ENCODE assay signal across 21 cellular contexts in the genomic region with DNA sequence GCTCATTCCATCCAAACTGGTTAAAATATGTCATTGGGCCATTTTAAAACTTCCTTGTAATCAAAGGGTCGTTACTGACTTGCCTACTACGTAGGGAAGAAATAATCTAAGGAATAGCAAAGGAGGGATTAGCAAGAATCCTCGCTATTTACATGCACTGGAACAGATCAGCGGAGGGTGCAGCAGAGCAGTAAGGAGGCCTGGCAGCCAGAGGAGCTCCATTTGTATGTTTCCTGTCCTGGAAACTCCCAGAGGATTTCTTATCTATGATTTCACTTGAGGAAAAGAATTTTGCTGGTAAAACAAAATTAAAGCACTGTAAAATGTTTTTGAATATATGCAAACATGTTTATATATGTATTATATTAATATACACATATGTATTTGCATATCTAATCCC.
DNase-seq lines count a peak whose midpoint lies in the region; ATAC-seq and TF ChIP-seq lines count a peak whose summit lies in the region.
"Had no signal": no experiment of that assay in that cellular context is flagged by ENCODE, and none has a peak within 500 bp of the region (broad histone marks: within the 10 kb centered on the region; RNA-seq: fewer than 3 reads in every experiment).

No MANE protein-coding gene starts in this region.

- no peaks in the 10 kb centered on the region for H3K79me2 ChIP-seq in smooth muscle cell (ENCODE audit: low read depth)

- no peak overlapping the region for H3K9ac ChIP-seq in smooth muscle cell (ENCODE audit: low read depth)
- H3K9ac ChIP-seq: BLaER1, GM23248 had no signal

- H3K4me3 ChIP-seq in fibroblast of the aortic adventitia (ENCODE audit: low read depth, low read length) (no peak overlapping the region), smooth muscle cell (no peak overlapping the region), WERI-Rb-1 (ENCODE audit: low read depth, low read length) (no peak overlapping the region), gastrocnemius medialis (no peak overlapping the region)
- H3K4me3 ChIP-seq: BLaER1, GM12878, GM23248 had no signal

- 17% methylated on average over 4 of the region's 4 CpGs for WGBS in smooth muscle cell (ENCODE audit: low lambda C conversion rate)

- H3K27ac ChIP-seq in VCaP, result peak overlapping the region; percentile 26; the same call in 1 of the 2 replicates
- H3K27ac ChIP-seq in smooth muscle cell (ENCODE audit: low read depth), result no peak overlapping the region
- no peak overlapping the region for H3K27ac ChIP-seq in WERI-Rb-1
- no peak overlapping the region for H3K27ac ChIP-seq in gastrocnemius medialis
- H3K27ac ChIP-seq: 22Rv1, BLaER1, C4-2B, GM23248 had no signal

- H3K27me3 ChIP-seq in smooth muscle cell (ENCODE audit: low read depth), result no peaks in the 10 kb centered on the region
- H3K27me3 ChIP-seq in WERI-Rb-1 (ENCODE audit: insufficient read depth, low read depth, severe bottlenecking), result no peaks in the 10 kb centered on the region
- H3K27me3 ChIP-seq in gastrocnemius medialis, result no peaks in the 10 kb centered on the region
- H3K27me3 ChIP-seq: BLaER1 had no signal

- in situ Hi-C loops in gastrocnemius medialis (cut with MboI; ENCODE audit: low sequenced_read_pairs in 4 of 4), result no loop called here

- H3K36me3 ChIP-seq in smooth muscle cell (ENCODE audit: low read depth), result no peaks in the 10 kb centered on the region
- H3K36me3 ChIP-seq in WERI-Rb-1, result no peaks in the 10 kb centered on the region
- H3K36me3 ChIP-seq in gastrocnemius medialis, result no peaks in the 10 kb centered on the region
- H3K36me3 ChIP-seq: BLaER1 had no signal

- DNase-seq in NCI-H82 (lab: John Stamatoyannopoulos, UW) (peak; percentile 5), NCI-H82 treated with DMSO at 0.1 percent for 48 hours (lab: John Stamatoyannopoulos, UW; ENCODE audit: unreplicated experiment) (no peak), fibroblast of the aortic adventitia (ENCODE audit: low read depth) (peak; percentile 49), smooth muscle cell (lab: John Stamatoyannopoulos, UW; ENCODE audit: unreplicated experiment) (no peak), T-helper 9 cell (no peak), WERI-Rb-1 (no peak), gastrocnemius medialis (no peak)
- DNase-seq: Caco-2; CD4-positive, CD25-positive, alpha-beta regulatory T cell; CD8-positive, alpha-beta T cell; DMS153; DND-41; GDM1; GM23248; H7; HCEC 1CT had no signal

- no peak for TF ChIP-seq POLR2A in gastrocnemius medialis (IDR thresholded peaks at IDR 0.05)

- TF ChIP-seq CTCF in VCaP (conservative IDR thresholded peaks at IDR 0.05) (no peak), fibroblast of the aortic adventitia (IDR thresholded peaks at IDR 0.05; ENCODE audit: insufficient read depth, low read length) (no peak), smooth muscle cell (IDR thresholded peaks at IDR 0.05; ENCODE audit: borderline replicate concordance, insufficient read depth, poor library complexity, severe bottlenecking) (no peak), WERI-Rb-1 (IDR thresholded peaks at IDR 0.05; ENCODE audit: low read depth, low read length) (no peak), gastrocnemius medialis (IDR thresholded peaks at IDR 0.05 in 4 of 5, conservative IDR thresholded peaks at IDR 0.05 in 1 of 5) (no peak)

- no peaks in the 10 kb centered on the region for H3F3A ChIP-seq in smooth muscle cell (ENCODE audit: low read depth)

- H4K20me1 ChIP-seq in smooth muscle cell (ENCODE audit: low read depth), result no peaks in the 10 kb centered on the region
- H4K20me1 ChIP-seq: BLaER1 had no signal

- intact Hi-C loops in gastrocnemius medialis (cut with DNase I; ENCODE audit: low total_unique reads), result no loop called here

- peak overlapping the region; percentile 70 for H3K4me2 ChIP-seq in smooth muscle cell
- H3K4me2 ChIP-seq: BLaER1 had no signal

- ATAC-seq in gastrocnemius medialis, result no peak
- ATAC-seq: CD8-positive, alpha-beta T cell; GM12878 had no signal

- peak overlapping the region; percentile 26 for H2AFZ ChIP-seq in smooth muscle cell (ENCODE audit: low read depth)
- H2AFZ ChIP-seq: GM23248 had no signal

- H3K9me3 ChIP-seq in smooth muscle cell (replicated peaks; ENCODE audit: low read depth), result no peaks in the 10 kb centered on the region
- no peaks in the 10 kb centered on the region for H3K9me3 ChIP-seq in WERI-Rb-1 (ENCODE audit: severe bottlenecking)
- H3K9me3 ChIP-seq in gastrocnemius medialis, result no peaks in the 10 kb centered on the region
- H3K9me3 ChIP-seq: BLaER1, Caco-2 had no signal

- no peaks in the 10 kb centered on the region for H3K4me1 ChIP-seq in smooth muscle cell (ENCODE audit: low read depth)
- no peaks in the 10 kb centered on the region for H3K4me1 ChIP-seq in gastrocnemius medialis
- H3K4me1 ChIP-seq: BLaER1, Caco-2 had no signal

Comparison
In these comparisons a context has a peak if more than half of its experiments do, and no peak if none do; other contexts are left out.
1. DNase-seq: peak in NCI-H82 (single experiment) and fibroblast of the aortic adventitia (single experiment); none in NCI-H82 treated with DMSO at 0.1 percent for 48 hours (single experiment), smooth muscle cell (single experiment), T-helper 9 cell (single experiment), WERI-Rb-1 (single experiment) and gastrocnemius medialis (0 of 2).